In genomic region chr4:184536070-184536880, GRCh38 we compare ENCODE assay signal across 8 cellular contexts.
DNase-seq lines count a peak whose midpoint lies in the region; ATAC-seq, FAIRE-seq and TF ChIP-seq lines count a peak whose summit lies in the region.

No MANE protein-coding gene starts in this region.

- H3K27me3 Mint-ChIP-seq in GM23338 (ENCODE audit: insufficient read depth, low read depth, poor library complexity) = peaks cover 6% of the 10 kb centered on the region

- H3K9me3 ChIP-seq in WERI-Rb-1 (ENCODE audit: severe bottlenecking) (no peaks in the 10 kb centered on the region), small intestine (ENCODE audit: control insufficient read depth, low read depth) (no peaks in the 10 kb centered on the region)

- H3F3A ChIP-seq in GM23338 (replicated peaks; ENCODE audit: low read depth) = no peaks in the 10 kb centered on the region

- H3K9me3 Mint-ChIP-seq in GM23338 = no peaks in the 10 kb centered on the region

- no peak for FAIRE-seq in small intestine (lab: Jason Lieb, UNC)

- ATAC-seq in GM23338 = no peak
- no peak for ATAC-seq in foreskin keratinocyte
- ATAC-seq in HG03460 (IDR thresholded peaks at IDR 0.05; ENCODE audit: unreplicated experiment) = no peak

- in situ Hi-C loops in GM13977 (cut with MboI; ENCODE audit: low pct_unique_long_range_greater_than_20kb, low sequenced_read_pairs, unreplicated experiment) = loop anchor here (10.0 kb wide), 3 partner anchors 61 to 271 kb away; partner anchors contain the start of gene IRF2

- H3K4me2 ChIP-seq in GM23338 = peak overlapping the region; percentile 86

- H3K27ac ChIP-seq in GM23338 (ENCODE audit: low read depth) (peak overlapping the region; percentile 77; the same call in 1 of the 2 replicates), WERI-Rb-1 (no peak overlapping the region), foreskin keratinocyte (peak overlapping the region; percentile 91), small intestine (ENCODE audit: low read depth in 1 of 2, low read length in 1 of 2) (peak overlapping the region; percentile 98 to 99)

- no peaks in the 10 kb centered on the region for H4K20me1 ChIP-seq in GM23338 (replicated peaks; ENCODE audit: insufficient read depth)

- H3K9me2 ChIP-seq in GM23338 (ENCODE audit: insufficient read depth) = no peaks in the 10 kb centered on the region

- no peaks in the 10 kb centered on the region for H3K79me2 ChIP-seq in GM23338 (replicated peaks; ENCODE audit: insufficient read depth)

- 38 to 61% (median 50%) methylated on average over 10 of the region's 10 CpGs for WGBS in small intestine, 3 donors

- peak overlapping the region; percentile 67 for H3K4me3 ChIP-seq in GM23338
- peak overlapping the region; percentile 83 for H3K4me3 ChIP-seq in WERI-Rb-1 (ENCODE audit: low read depth, low read length)
- H3K4me3 ChIP-seq in small intestine (ENCODE audit: low read depth in 1 of 2, low read length in 2 of 2) = peak overlapping the region; percentile 63 to 78

- peaks cover 5% of the 10 kb centered on the region for H3K4me1 ChIP-seq in GM23338 (ENCODE audit: insufficient read depth)
- H3K4me1 ChIP-seq in foreskin keratinocyte = peaks cover 16% of the 10 kb centered on the region
- peaks cover 2 to 3% of the 10 kb centered on the region in 2 donors for H3K4me1 ChIP-seq in small intestine (ENCODE audit: control insufficient read depth in 2 of 2, insufficient read depth in 1 of 2, low read depth in 1 of 2, low read length in 1 of 2)

- no peak overlapping the region for H2AFZ ChIP-seq in GM23338

- H3K36me3 ChIP-seq in GM23338 (ENCODE audit: insufficient read depth) = no peaks in the 10 kb centered on the region
- H3K36me3 ChIP-seq in WERI-Rb-1 = no peaks in the 10 kb centered on the region
- H3K36me3 ChIP-seq in small intestine (ENCODE audit: control insufficient read depth in 2 of 2, insufficient read depth in 2 of 2, low read length in 2 of 2) = no peaks in the 10 kb centered on the region

- no peak overlapping the region; the same call in 1 of the 2 replicates for H3K27ac Mint-ChIP-seq in GM23338

- DNase-seq in GM23338 (ENCODE audit: low spot score) (peak; percentile 25), WERI-Rb-1 (no peak), foreskin keratinocyte (no peak), small intestine (no peak), NCI-H2107 treated with DMSO at 0.1 percent for 48 hours (lab: John Stamatoyannopoulos, UW; ENCODE audit: unreplicated experiment) (no peak), GM13977 (ENCODE audit: low spot score) (no peak), SW480 (ENCODE audit: low spot score) (no peak)

- no peaks in the 10 kb centered on the region for H3K36me3 Mint-ChIP-seq in GM23338 (ENCODE audit: low read depth)

- H3K4me1 Mint-ChIP-seq in GM23338 = peaks cover 14% of the 10 kb centered on the region

- no peak for TF ChIP-seq CTCF in GM23338 (conservative IDR thresholded peaks at IDR 0.05; ENCODE audit: low read depth in 2 of 2)
- TF ChIP-seq CTCF in WERI-Rb-1 (IDR thresholded peaks at IDR 0.05; ENCODE audit: low read depth, low read length) = no peak
- TF ChIP-seq CTCF in foreskin keratinocyte (conservative IDR thresholded peaks at IDR 0.05) = no peak
- no peak for TF ChIP-seq CTCF in GM13977 (IDR thresholded peaks at IDR 0.05; ENCODE audit: extremely low read depth, insufficient read depth, missing control alignments)

- H3K4me3 Mint-ChIP-seq in GM23338 = peak overlapping the region; percentile 90

- no peaks in the 10 kb centered on the region for H3K27me3 ChIP-seq in GM23338 (ENCODE audit: insufficient read depth)
- no peaks in the 10 kb centered on the region for H3K27me3 ChIP-seq in WERI-Rb-1 (ENCODE audit: insufficient read depth, low read depth, severe bottlenecking)
- no peaks in the 10 kb centered on the region for H3K27me3 ChIP-seq in foreskin keratinocyte
- no peaks in the 10 kb centered on the region for H3K27me3 ChIP-seq in small intestine (ENCODE audit: control insufficient read depth in 2 of 2, insufficient read depth in 2 of 2, low read length in 2 of 2)

TF ChIP-seq in GM23338, 12 proteins besides CTCF, POLR2A, EP300 and RAD21 (continues in another document):
- TF ChIP-seq EZH2phosphoT487 (IDR thresholded peaks at IDR 0.05; ENCODE audit: unreplicated experiment) (no peak), ZNF114 (CRISPR knock-in tag; IDR thresholded peaks at IDR 0.05) (no peak), EZH2 (IDR thresholded peaks at IDR 0.05; ENCODE audit: low read depth, unreplicated experiment) (no peak), POLR2AphosphoS5 (IDR thresholded peaks at IDR 0.05; ENCODE audit: low read depth) (no peak), ZNF462 (CRISPR knock-in tag; IDR thresholded peaks at IDR 0.05) (no peak), STAT1 (IDR thresholded peaks at IDR 0.05; ENCODE audit: unreplicated experiment) (no peak), JUNB (IDR thresholded peaks at IDR 0.05; ENCODE audit: unreplicated experiment) (no peak)
